In the genomic region with DNA sequence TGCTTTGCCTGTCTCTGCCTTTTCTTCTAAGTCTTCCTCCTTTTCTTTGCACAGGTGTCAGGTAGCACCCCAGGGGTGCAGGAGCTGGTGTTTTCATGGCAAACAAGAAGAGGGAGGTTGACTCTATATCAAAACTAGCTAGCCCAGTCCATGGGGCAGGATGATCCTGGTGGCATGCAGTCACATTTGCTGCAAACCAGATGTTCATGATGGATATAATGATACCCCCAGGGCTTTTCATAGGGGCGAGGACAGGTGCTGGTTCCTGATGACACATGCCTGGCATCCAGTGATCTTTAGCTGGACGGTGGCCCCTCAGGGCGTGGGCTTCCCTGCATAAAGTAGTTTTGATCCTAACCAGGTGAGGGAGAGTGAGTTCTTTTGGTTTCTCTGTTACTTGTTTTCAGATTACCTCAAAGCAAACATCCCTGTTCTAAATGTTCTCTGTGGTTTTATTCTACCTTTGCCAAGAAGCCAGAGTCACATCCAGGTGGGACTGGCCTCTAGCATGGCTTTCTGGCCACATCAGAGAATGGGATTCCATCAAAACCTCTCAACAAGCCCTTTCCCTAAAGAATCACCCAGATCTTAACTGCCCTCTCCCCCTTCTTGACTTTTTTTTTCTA, we compare ENCODE assay signal across 22 cellular contexts. TPM values are rescaled to one million over a fixed set of nuclear protein-coding genes. Genes with fewer than 3 reads are reported as not detected.
DNase-seq lines count a peak whose midpoint lies in the region; ATAC-seq and TF ChIP-seq lines count a peak whose summit lies in the region.
"Had no signal": no experiment of that assay in that cellular context is flagged by ENCODE, and none has a peak within 500 bp of the region (broad histone marks: within the 10 kb centered on the region; RNA-seq: fewer than 3 reads in every experiment).

No MANE protein-coding gene starts in this region.

- peaks cover 12 to 27% of the 10 kb centered on the region in 2 experiments; a peak in 2 of 4 replicates for H3K4me1 ChIP-seq in SK-N-SH (ENCODE audit: control insufficient read depth in 1 of 2, insufficient read depth in 2 of 2, low read depth in 1 of 2, low read length in 1 of 2)
- no peaks in the 10 kb centered on the region for H3K4me1 ChIP-seq in CD4-positive, alpha-beta memory T cell (ENCODE audit: insufficient read depth, low read length)

- TF ChIP-seq CTCF in SK-N-SH (IDR thresholded peaks at IDR 0.05) = no peak

- WGBS in SK-N-SH (ENCODE audit: low lambda C conversion rate) = 77% methylated on average over 3 of the region's 3 CpGs

- no peak overlapping the region for H2AFZ ChIP-seq in SK-N-SH (ENCODE audit: low read depth)

- TF ChIP-seq RAD21 in SK-N-SH (IDR thresholded peaks at IDR 0.05; ENCODE audit: low read length) = no peak

- CTCF ChIA-PET in SK-N-SH (lab: Yijun Ruan, JAX) = interaction anchor here (1.0 kb wide), 1 partner anchor 8 kb away, joined by 3 read pairs; no protein-coding TSS in a partner anchor
- CTCF ChIA-PET in CD4-positive, alpha-beta memory T cell (lab: Charles Lee; ENCODE audit: partially characterized antibody) = no interaction called here

- H3K4me2 ChIP-seq in SK-N-SH = no peak overlapping the region

- POLR2A ChIA-PET in SK-N-SH (lab: Yijun Ruan, JAX) = interaction anchor here (2.3 kb wide), 1 partner anchor 11 kb away, joined by 7 read pairs; a partner anchor contains a TSS
- POLR2A ChIA-PET in CD4-positive, alpha-beta memory T cell (lab: Charles Lee; ENCODE audit: partially characterized antibody) = no interaction called here

- peaks cover 52% of the 10 kb centered on the region for H3K79me2 ChIP-seq in SK-N-SH (ENCODE audit: insufficient read depth)

- peaks cover 0 to 3% of the 10 kb centered on the region in 2 experiments for H3K36me3 ChIP-seq in SK-N-SH (replicated peaks in 1 of 2; ENCODE audit: control insufficient read depth in 1 of 2, insufficient read depth in 2 of 2, low read length in 1 of 2)
- H3K36me3 ChIP-seq in CD4-positive, alpha-beta memory T cell (ENCODE audit: insufficient read depth, low read length) = no peaks in the 10 kb centered on the region
- H3K36me3 ChIP-seq: thoracic aorta had no signal

- intact Hi-C loops in CD4-positive, alpha-beta memory T cell (cut with micrococcal nuclease) = no loop called here

- no peak for ATAC-seq in SK-N-SH treated with all-trans-retinoic acid at 6 μM for 48 hours
- no peak for ATAC-seq in activated naive CD8-positive, alpha-beta T cell treated with anti-CD3 and anti-CD28 coated beads, Interleukin-2, amount 50 U/mL, for 24 hours
- ATAC-seq in stimulated activated memory B cell treated with anti-CD40 and anti-IgM and Interleukin-4, amounts not matched to agents 10 μg/mL and 1 μg/mL and 100 μg/mL, for 72 hours = no peak

- no peaks in the 10 kb centered on the region for H3K9me3 ChIP-seq in SK-N-SH
- no peaks in the 10 kb centered on the region for H3K9me3 ChIP-seq in CD4-positive, alpha-beta memory T cell (ENCODE audit: control insufficient read depth in 1 of 2, low read length in 2 of 2)
- H3K9me3 ChIP-seq: thoracic aorta had no signal

- DNase-seq in SK-N-SH (peak; percentile 42), NCI-H146 (lab: John Stamatoyannopoulos, UW) (peak; percentile 97), dermis blood vessel endothelial cell (no peak)
- DNase-seq in activated naive CD8-positive, alpha-beta T cell treated with anti-CD3 and anti-CD28 coated beads, Interleukin-2, amount 50 U/mL, for 24 hours = no peak
- DNase-seq in CD4-positive, alpha-beta memory T cell = no peak
- no peak for DNase-seq in activated naive CD4-positive, alpha-beta T cell treated with Interleukin-2 at 50 U/mL for 16 hours
- DNase-seq: Calu3; kidney glomerular epithelial cell; NCI-H1436; NCI-H2171; NCI-H526 treated with DMSO at 0.1 percent for 48 hours; stimulated activated naive CD4-positive, alpha-beta T cell had no signal

- no peaks in the 10 kb centered on the region for H4K20me1 ChIP-seq in SK-N-SH (ENCODE audit: insufficient read depth)

- peaks cover 7% of the 10 kb centered on the region for H3F3A ChIP-seq in SK-N-SH (replicated peaks; ENCODE audit: insufficient read depth)

- H3K27ac Mint-ChIP-seq in activated naive CD8-positive, alpha-beta T cell treated with anti-CD3 and anti-CD28 coated beads, Interleukin-2, amount 50 U/mL, for 24 hours = peak overlapping the region; percentile 31
- peak overlapping the region; percentile 22 for H3K27ac Mint-ChIP-seq in stimulated activated memory B cell treated with anti-CD40 and anti-IgM and Interleukin-4, amounts not matched to agents 10 μg/mL and 1 μg/mL and 100 μg/mL, for 72 hours
- peak overlapping the region in 2 of 7 donors; percentile 18 to 62 for H3K27ac Mint-ChIP-seq in CD4-positive, alpha-beta memory T cell

- peak overlapping the region in 1 of 2 experiments; percentile 62; a peak in 2 of 4 replicates for H3K27ac ChIP-seq in SK-N-SH (ENCODE audit: low read depth in 2 of 2, low read length in 1 of 2)
- no peak overlapping the region for H3K27ac ChIP-seq in CD4-positive, alpha-beta memory T cell (ENCODE audit: low read depth, low read length)
- H3K27ac ChIP-seq: coronary artery, thoracic aorta had no signal

- H3K4me1 Mint-ChIP-seq in activated naive CD8-positive, alpha-beta T cell treated with anti-CD3 and anti-CD28 coated beads, Interleukin-2, amount 50 U/mL, for 24 hours = peaks cover 37% of the 10 kb centered on the region
- peaks cover 33% of the 10 kb centered on the region for H3K4me1 Mint-ChIP-seq in stimulated activated memory B cell treated with anti-CD40 and anti-IgM and Interleukin-4, amounts not matched to agents 10 μg/mL and 1 μg/mL and 100 μg/mL, for 72 hours
- peaks cover 7 to 22% (median 10%) of the 10 kb centered on the region in 4 donors for H3K4me1 Mint-ChIP-seq in CD4-positive, alpha-beta memory T cell

- peak in 1 of 2 experiments; percentile 60; a peak in 1 of 4 replicates for TF ChIP-seq EP300 in SK-N-SH (IDR thresholded peaks at IDR 0.05; ENCODE audit: borderline replicate concordance in 1 of 2, low read depth in 1 of 2, low read length in 1 of 2)

- peaks cover 27% of the 10 kb centered on the region for H3K36me3 Mint-ChIP-seq in activated naive CD8-positive, alpha-beta T cell treated with anti-CD3 and anti-CD28 coated beads, Interleukin-2, amount 50 U/mL, for 24 hours (ENCODE audit: low read depth)
- peaks cover 28% of the 10 kb centered on the region for H3K36me3 Mint-ChIP-seq in stimulated activated memory B cell treated with anti-CD40 and anti-IgM and Interleukin-4, amounts not matched to agents 10 μg/mL and 1 μg/mL and 100 μg/mL, for 72 hours
- H3K36me3 Mint-ChIP-seq in CD4-positive, alpha-beta memory T cell = peaks cover 21 to 54% of the 10 kb centered on the region in 2 donors

- peaks cover 4% of the 10 kb centered on the region; the same call in 1 of the 2 replicates for H3K9me2 ChIP-seq in SK-N-SH

- H3K27me3 ChIP-seq in SK-N-SH (ENCODE audit: insufficient read depth) = no peaks in the 10 kb centered on the region
- H3K27me3 ChIP-seq in CD4-positive, alpha-beta memory T cell (ENCODE audit: insufficient read depth, low read length) = no peaks in the 10 kb centered on the region

- no peaks in the 10 kb centered on the region for H3K9me3 Mint-ChIP-seq in activated naive CD8-positive, alpha-beta T cell treated with anti-CD3 and anti-CD28 coated beads, Interleukin-2, amount 50 U/mL, for 24 hours
- no peaks in the 10 kb centered on the region for H3K9me3 Mint-ChIP-seq in stimulated activated memory B cell treated with anti-CD40 and anti-IgM and Interleukin-4, amounts not matched to agents 10 μg/mL and 1 μg/mL and 100 μg/mL, for 72 hours
- peaks cover 0 to 2% (median 0%) of the 10 kb centered on the region in 8 donors for H3K9me3 Mint-ChIP-seq in CD4-positive, alpha-beta memory T cell

- no peak overlapping the region for H3K4me3 ChIP-seq in SK-N-SH (ENCODE audit: low read depth in 2 of 2, low read length in 1 of 2)
- no peak overlapping the region for H3K4me3 ChIP-seq in CD4-positive, alpha-beta memory T cell (ENCODE audit: low read length in 2 of 2)
- H3K4me3 ChIP-seq: coronary artery, thoracic aorta had no signal

- no peak overlapping the region for H3K9ac ChIP-seq in SK-N-SH

- H3K27me3 Mint-ChIP-seq in activated naive CD8-positive, alpha-beta T cell treated with anti-CD3 and anti-CD28 coated beads, Interleukin-2, amount 50 U/mL, for 24 hours = no peaks in the 10 kb centered on the region
- H3K27me3 Mint-ChIP-seq in stimulated activated memory B cell treated with anti-CD40 and anti-IgM and Interleukin-4, amounts not matched to agents 10 μg/mL and 1 μg/mL and 100 μg/mL, for 72 hours = no peaks in the 10 kb centered on the region
- H3K27me3 Mint-ChIP-seq in CD4-positive, alpha-beta memory T cell = no peaks in the 10 kb centered on the region

- H3K4me3 Mint-ChIP-seq in activated naive CD8-positive, alpha-beta T cell treated with anti-CD3 and anti-CD28 coated beads, Interleukin-2, amount 50 U/mL, for 24 hours = no peak overlapping the region
- no peak overlapping the region for H3K4me3 Mint-ChIP-seq in stimulated activated memory B cell treated with anti-CD40 and anti-IgM and Interleukin-4, amounts not matched to agents 10 μg/mL and 1 μg/mL and 100 μg/mL, for 72 hours
- no peak overlapping the region for H3K4me3 Mint-ChIP-seq in CD4-positive, alpha-beta memory T cell

TF ChIP-seq in SK-N-SH, 30 proteins besides CTCF, POLR2A, EP300 and RAD21 (continues in another document):
- no peak for TF ChIP-seq CHD2 (IDR thresholded peaks at IDR 0.05; ENCODE audit: low read length, partially characterized antibody)
- TF ChIP-seq RCOR1 (IDR thresholded peaks at IDR 0.05; ENCODE audit: low read length) = 0 out of 2 replicates have a peak, but pooled peaks have one; percentile 23
- TF ChIP-seq YY1 (IDR thresholded peaks at IDR 0.05; ENCODE audit: low read depth) = no peak
- no peak for TF ChIP-seq FOSL2 (IDR thresholded peaks at IDR 0.05; ENCODE audit: borderline replicate concordance, low read depth)

RNA-seq across cellular contexts. Expression of a gene that starts 11.2 kb away (rescaled TPM):
- polyA plus RNA-seq in SK-N-SH (2012; rRNA removed) = 50.6 and 51.0 TPM in 2 replicates
- 71.9 and 72.6 TPM in 2 replicates for polyA plus RNA-seq in SK-N-SH (2012; cell fraction: cytosol; rRNA removed)
- polyA plus RNA-seq in SK-N-SH (2012; cell fraction: nucleus; rRNA removed) = 50.6 and 84.5 TPM in 2 replicates
- 10 to 100 TPM; 55.1 to 55.8 TPM for total RNA-seq in CD4-positive, alpha-beta memory T cell
- polyA plus RNA-seq in CD4-positive, alpha-beta memory T cell = 10 to 100 TPM; 14.2 to 29.4 TPM
- 224 and 262 TPM in 2 replicates for total RNA-seq in dermis blood vessel endothelial cell

RNA-seq across cellular contexts. Expression of a gene that starts 42.1 kb away (rescaled TPM):
- 0.02 and 0.06 TPM in 2 replicates for polyA plus RNA-seq in SK-N-SH (2012; rRNA removed)
- polyA plus RNA-seq in SK-N-SH (2012; cell fraction: cytosol; rRNA removed) = 0.04 and 0.06 TPM in 2 replicates
- polyA plus RNA-seq in SK-N-SH (2012; cell fraction: nucleus; rRNA removed) = 0.08 and 0.14 TPM in 2 replicates
- total RNA-seq in CD4-positive, alpha-beta memory T cell = not detected
- polyA plus RNA-seq in CD4-positive, alpha-beta memory T cell = not detected
- total RNA-seq in dermis blood vessel endothelial cell = not detected in 2 replicates
- total RNA-seq: A172, Calu3, Daoy, fibroblast of lung, H4, skeletal muscle tissue, thoracic aorta had no signal
- polyA plus RNA-seq: adipose tissue, fibroblast of lung had no signal

Comparison
In these comparisons a context has a peak if more than half of its experiments do, and no peak if none do; other contexts are left out.
1. DNase-seq: peak in SK-N-SH (single experiment) and NCI-H146 (single experiment); none in activated naive CD8-positive, alpha-beta T cell treated with anti-CD3 and anti-CD28 coated beads, Interleukin-2, amount 50 U/mL, for 24 hours (single experiment), CD4-positive, alpha-beta memory T cell (0 of 5), dermis blood vessel endothelial cell (single experiment) and activated naive CD4-positive, alpha-beta T cell treated with Interleukin-2 at 50 U/mL for 16 hours (single experiment).